Comparison of ENCODE assay signal across 11 cellular contexts in genomic region chr20:38985603-38986170, GRCh38. TPM values are rescaled to one million over a fixed set of nuclear protein-coding genes. Genes with fewer than 3 reads are reported as not detected.
DNase-seq lines count a peak whose midpoint lies in the region; ATAC-seq and TF ChIP-seq lines count a peak whose summit lies in the region.
"Had no signal": no experiment of that assay in that cellular context is flagged by ENCODE, and none has a peak within 500 bp of the region (broad histone marks: within the 10 kb centered on the region; RNA-seq: fewer than 3 reads in every experiment).

No MANE protein-coding gene starts in this region.

- peaks cover 0 to 7% of the 10 kb centered on the region in 2 donors for H3K36me3 ChIP-seq in body of pancreas (replicated peaks in 1 of 2; ENCODE audit: insufficient read depth in 1 of 2, low read depth in 2 of 2)
- H3K36me3 ChIP-seq in uterus: no peaks in the 10 kb centered on the region

- peaks cover 18% of the 10 kb centered on the region for H3K36me3 Mint-ChIP-seq in activated naive CD4-positive, alpha-beta T cell treated with anti-CD3 and anti-CD28 coated beads for 36 hours (ENCODE audit: low read depth)

- H3K27me3 ChIP-seq in body of pancreas (no peaks in the 10 kb centered on the region), uterus (no peaks in the 10 kb centered on the region)
- H3K27me3 ChIP-seq: neural progenitor cell had no signal

- H3K4me3 ChIP-seq in body of pancreas (no peak overlapping the region), uterus (no peak overlapping the region)
- H3K4me3 ChIP-seq: A549, neural progenitor cell had no signal

- H3K4me1 ChIP-seq in body of pancreas (peaks cover 8% of the 10 kb centered on the region), uterus (peaks cover 4 to 14% of the 10 kb centered on the region in 2 donors)
- H3K4me1 ChIP-seq: neural progenitor cell had no signal

- intact Hi-C loops in body of pancreas (cut with DNase I): no loop called here
- intact Hi-C loops in uterus (cut with DNase I; ENCODE audit: low total_unique reads): no loop called here
- intact Hi-C loops in activated naive CD4-positive, alpha-beta T cell treated with anti-CD3 and anti-CD28 coated beads for 36 hours (cut with micrococcal nuclease): no loop called here

- peak; percentile 70 for ATAC-seq in body of pancreas
- ATAC-seq: A549 had no signal

- 43 to 50% methylated on average over 1 of the region's 1 CpG for WGBS in body of pancreas, 2 donors

- H3K27ac Mint-ChIP-seq in activated naive CD4-positive, alpha-beta T cell treated with anti-CD3 and anti-CD28 coated beads for 36 hours: no peak overlapping the region
- H3K27ac Mint-ChIP-seq: neural progenitor cell had no signal

- CTCF ChIA-PET in activated naive CD4-positive, alpha-beta T cell treated with anti-CD3 and anti-CD28 coated beads for 36 hours (lab: Charles Lee): no interaction called here

- H3K4me1 Mint-ChIP-seq in activated naive CD4-positive, alpha-beta T cell treated with anti-CD3 and anti-CD28 coated beads for 36 hours (ENCODE audit: low read depth): peaks cover 10% of the 10 kb centered on the region

- H3K9me3 ChIP-seq in body of pancreas (no peaks in the 10 kb centered on the region), uterus (no peaks in the 10 kb centered on the region)
- H3K9me3 ChIP-seq: A549 had no signal

- no peaks in the 10 kb centered on the region for H3K27me3 Mint-ChIP-seq in activated naive CD4-positive, alpha-beta T cell treated with anti-CD3 and anti-CD28 coated beads for 36 hours (ENCODE audit: low read depth)
- H3K27me3 Mint-ChIP-seq: central memory CD8-positive, alpha-beta T cell had no signal

- TF ChIP-seq POLR2A in body of pancreas (IDR thresholded peaks at IDR 0.05) (no peak), uterus (IDR thresholded peaks at IDR 0.05) (no peak)

- H3K4me3 Mint-ChIP-seq in activated naive CD4-positive, alpha-beta T cell treated with anti-CD3 and anti-CD28 coated beads for 36 hours: no peak overlapping the region
- H3K4me3 Mint-ChIP-seq: central memory CD8-positive, alpha-beta T cell; neural progenitor cell had no signal

- DNase-seq in NOMO-1 treated with DMSO at 0.1 percent for 48 hours (lab: John Stamatoyannopoulos, UW; ENCODE audit: unreplicated experiment) (peak; percentile 33), NOMO-1 treated with dmso at 0.1 percent for 144 hours (lab: John Stamatoyannopoulos, UW; ENCODE audit: unreplicated experiment) (no peak), body of pancreas (no peak), kidney tubule cell (ENCODE audit: low spot score) (peak; percentile 81), uterus (no peak), NCI-H2029 treated with DMSO at 0.1 percent for 48 hours (lab: John Stamatoyannopoulos, UW) (no peak)
- DNase-seq in stimulated activated CD4-positive, alpha-beta T cell treated with anti-CD3 and anti-CD28 coated beads, Interleukin-2, amount 100 ng/mL, for 24 hours: no peak
- no peak for DNase-seq in activated naive CD4-positive, alpha-beta T cell treated with anti-CD3 and anti-CD28 coated beads for 36 hours

- H3K27ac ChIP-seq in body of pancreas (peak overlapping the region in 2 of 4 donors; percentile 18 to 63), uterus (peak overlapping the region; percentile 68 to 87)
- H3K27ac ChIP-seq: A549, neural progenitor cell had no signal

- no peaks in the 10 kb centered on the region for H3K9me3 Mint-ChIP-seq in activated naive CD4-positive, alpha-beta T cell treated with anti-CD3 and anti-CD28 coated beads for 36 hours
- H3K9me3 Mint-ChIP-seq: central memory CD8-positive, alpha-beta T cell; neural progenitor cell had no signal

- TF ChIP-seq CTCF in body of pancreas (IDR thresholded peaks at IDR 0.05) (no peak), uterus (IDR thresholded peaks at IDR 0.05) (no peak)

RNA-seq across cellular contexts. Expression of gene DHX35, which starts 23.5 kb away (rescaled TPM):
- total RNA-seq in body of pancreas (1 to 10 TPM; 6.9 to 7.3 TPM), uterus (10 to 100 TPM; 17.7 to 23.5 (median 21.6) TPM)
- 10 to 100 TPM in 1 of 2 experiments, 1 to 10 TPM in 1; 9.5 to 10.3 TPM for total RNA-seq in activated naive CD4-positive, alpha-beta T cell treated with anti-CD3 and anti-CD28 coated beads for 36 hours

RNA-seq across cellular contexts. Expression of gene FAM83D, which starts 59.5 kb away (rescaled TPM):
- total RNA-seq in body of pancreas (under 1 TPM in 1 of 2 donors, not detected in 1; 0.52 TPM), uterus (10 to 100 TPM in 1 of 4 donors, under 1 TPM in 1, not detected in 2; 0.61 to 15.1 TPM)
- 10 to 100 TPM; 13.6 TPM for total RNA-seq in activated naive CD4-positive, alpha-beta T cell treated with anti-CD3 and anti-CD28 coated beads for 36 hours

Comparison
In these comparisons a context has a peak if more than half of its experiments do, and no peak if none do; other contexts are left out.
1. DNase-seq: peak in NOMO-1 treated with DMSO at 0.1 percent for 48 hours (single experiment) and kidney tubule cell (single experiment); none in NOMO-1 treated with dmso at 0.1 percent for 144 hours (single experiment), body of pancreas (0 of 4), uterus (0 of 2), NCI-H2029 treated with DMSO at 0.1 percent for 48 hours (single experiment), stimulated activated CD4-positive, alpha-beta T cell treated with anti-CD3 and anti-CD28 coated beads, Interleukin-2, amount 100 ng/mL, for 24 hours (0 of 2) and activated naive CD4-positive, alpha-beta T cell treated with anti-CD3 and anti-CD28 coated beads for 36 hours (single experiment).